Comparison of ENCODE assay signal across 18 cellular contexts in the genomic region with DNA sequence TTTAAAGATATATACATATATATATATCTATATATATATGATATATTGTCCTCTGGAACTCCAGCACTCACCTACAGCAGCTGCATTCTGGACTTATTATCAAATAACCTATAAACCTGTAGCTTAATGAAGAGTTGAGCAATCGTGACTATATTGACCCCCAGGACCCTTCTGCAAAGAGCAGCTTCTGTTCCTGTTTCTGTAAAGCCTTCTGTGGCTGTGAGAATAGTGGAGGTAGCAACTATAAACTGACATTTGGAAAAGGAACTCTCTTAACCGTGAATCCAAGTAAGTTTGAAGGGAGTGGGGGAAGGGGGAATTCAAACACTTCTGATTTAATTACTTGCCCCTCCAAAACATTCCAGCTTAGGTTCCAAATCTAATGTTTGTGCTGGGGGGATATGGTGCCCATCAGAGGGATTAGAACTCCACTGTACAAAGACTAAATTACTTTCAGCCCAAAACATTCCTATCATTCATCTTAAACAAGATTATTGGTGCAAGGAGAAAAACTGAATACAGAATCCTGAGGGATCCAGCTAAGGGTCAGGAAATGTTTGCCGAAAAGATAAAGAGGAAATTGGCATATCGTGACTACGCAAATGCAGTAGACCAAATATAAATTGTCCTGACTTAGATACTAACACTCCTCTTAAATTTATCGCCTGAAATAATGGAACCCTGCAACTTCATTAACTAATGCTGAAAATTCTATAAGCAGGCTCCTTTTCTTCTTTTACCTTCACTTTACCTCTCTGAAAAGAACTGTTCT.
DNase-seq lines count a peak whose midpoint lies in the region; ATAC-seq and TF ChIP-seq lines count a peak whose summit lies in the region.
"Had no signal": no experiment of that assay in that cellular context is flagged by ENCODE, and none has a peak within 500 bp of the region (broad histone marks: within the 10 kb centered on the region; RNA-seq: fewer than 3 reads in every experiment).

No MANE protein-coding gene starts in this region.

- TF ChIP-seq CTCF in GM13977 (IDR thresholded peaks at IDR 0.05; ENCODE audit: extremely low read depth, insufficient read depth, missing control alignments), result no peak

- peak overlapping the region; percentile 54 for H3K27ac ChIP-seq in KOPT-K1 (ENCODE audit: low read depth, low read length, poor library complexity, severe bottlenecking)
- H3K27ac ChIP-seq: upper lobe of right lung, WERI-Rb-1 had no signal

- H3K9me3 ChIP-seq in KOPT-K1 (ENCODE audit: insufficient read depth, low read length, poor library complexity, severe bottlenecking), result no peaks in the 10 kb centered on the region
- H3K9me3 ChIP-seq: gastrocnemius medialis, mucosa of descending colon, upper lobe of right lung had no signal

- in situ Hi-C loops in GM13977 (cut with MboI; ENCODE audit: low pct_unique_long_range_greater_than_20kb, low sequenced_read_pairs, unreplicated experiment), result no loop called here

- ATAC-seq in activated CD8-positive, alpha-beta memory T cell treated with anti-CD3 and anti-CD28 coated beads, Interleukin-2, amount 10 ng/mL, durations not matched to agents 7 days and 5 days, result no peak
- ATAC-seq in natural killer cell treated with Interleukin-12 subunit alpha and Interleukin-12 subunit beta and Interleukin-15 and Interleukin-18, amount 100 ng/mL, for 72 hours, result no peak
- no peak for ATAC-seq in GM18502 (IDR thresholded peaks at IDR 0.05; ENCODE audit: poor library complexity, unreplicated experiment)
- ATAC-seq: gastrocnemius medialis, mucosa of descending colon, upper lobe of right lung had no signal

- H3K36me3 ChIP-seq in KOPT-K1 (ENCODE audit: insufficient read depth, low read length), result no peaks in the 10 kb centered on the region
- H3K36me3 ChIP-seq: gastrocnemius medialis, upper lobe of right lung, WERI-Rb-1 had no signal

- no peak for DNase-seq in activated CD8-positive, alpha-beta memory T cell treated with anti-CD3 and anti-CD28 coated beads, Interleukin-2, amount 10 ng/mL, durations not matched to agents 7 days and 5 days
- DNase-seq in activated CD8-positive, alpha-beta memory T cell treated with anti-CD3 and anti-CD28 coated beads for 24 hours, result no peak
- DNase-seq in activated CD4-positive, alpha-beta memory T cell treated with anti-CD3 and anti-CD28 coated beads, Interleukin-2, amount 10 ng/mL, durations not matched to agents 7 days and 5 days, result no peak
- no peak for DNase-seq in natural killer cell treated with Interleukin-12 subunit alpha and Interleukin-12 subunit beta and Interleukin-15 and Interleukin-18, amount 100 ng/mL, for 72 hours (ENCODE audit: low spot score)
- DNase-seq in NCI-H2171 (lab: John Stamatoyannopoulos, UW) (no peak), GM13977 (ENCODE audit: low spot score) (no peak)
- DNase-seq: gastrocnemius medialis; IMR-90; mucosa of descending colon; NCI-H1694 treated with DMSO at 0.1 percent for 48 hours; NCI-H526 treated with DMSO at 0.1 percent for 48 hours; posterior cingulate gyrus; SHP77; stimulated activated CD4-positive, alpha-beta T cell treated with anti-CD3 and anti-CD28 coated beads, Interleukin-15, amount 100 ng/mL, for 24 hours; upper lobe of right lung; WERI-Rb-1 had no signal

- peaks cover 9% of the 10 kb centered on the region for H3K36me3 Mint-ChIP-seq in activated CD8-positive, alpha-beta memory T cell treated with anti-CD3 and anti-CD28 coated beads, Interleukin-2, amount 10 ng/mL, durations not matched to agents 7 days and 5 days
- H3K36me3 Mint-ChIP-seq in activated CD4-positive, alpha-beta memory T cell treated with anti-CD3 and anti-CD28 coated beads, Interleukin-2, amount 10 ng/mL, durations not matched to agents 7 days and 5 days (ENCODE audit: low read depth), result peaks cover 47% of the 10 kb centered on the region
- peaks cover 6% of the 10 kb centered on the region for H3K36me3 Mint-ChIP-seq in natural killer cell treated with Interleukin-12 subunit alpha and Interleukin-12 subunit beta and Interleukin-15 and Interleukin-18, amount 100 ng/mL, for 72 hours

- no peaks in the 10 kb centered on the region for H3K9me3 Mint-ChIP-seq in activated CD8-positive, alpha-beta memory T cell treated with anti-CD3 and anti-CD28 coated beads, Interleukin-2, amount 10 ng/mL, durations not matched to agents 7 days and 5 days (ENCODE audit: low read depth)
- H3K9me3 Mint-ChIP-seq in activated CD4-positive, alpha-beta memory T cell treated with anti-CD3 and anti-CD28 coated beads, Interleukin-2, amount 10 ng/mL, durations not matched to agents 7 days and 5 days, result no peaks in the 10 kb centered on the region
- H3K9me3 Mint-ChIP-seq in natural killer cell treated with Interleukin-12 subunit alpha and Interleukin-12 subunit beta and Interleukin-15 and Interleukin-18, amount 100 ng/mL, for 72 hours, result no peaks in the 10 kb centered on the region

- H3K27me3 Mint-ChIP-seq in activated CD8-positive, alpha-beta memory T cell treated with anti-CD3 and anti-CD28 coated beads, Interleukin-2, amount 10 ng/mL, durations not matched to agents 7 days and 5 days, result no peaks in the 10 kb centered on the region
- H3K27me3 Mint-ChIP-seq in activated CD4-positive, alpha-beta memory T cell treated with anti-CD3 and anti-CD28 coated beads, Interleukin-2, amount 10 ng/mL, durations not matched to agents 7 days and 5 days, result no peaks in the 10 kb centered on the region
- H3K27me3 Mint-ChIP-seq in natural killer cell treated with Interleukin-12 subunit alpha and Interleukin-12 subunit beta and Interleukin-15 and Interleukin-18, amount 100 ng/mL, for 72 hours, result no peaks in the 10 kb centered on the region

- H3K4me3 Mint-ChIP-seq in activated CD8-positive, alpha-beta memory T cell treated with anti-CD3 and anti-CD28 coated beads, Interleukin-2, amount 10 ng/mL, durations not matched to agents 7 days and 5 days, result peak overlapping the region; percentile 66
- peak overlapping the region; percentile 80 for H3K4me3 Mint-ChIP-seq in activated CD4-positive, alpha-beta memory T cell treated with anti-CD3 and anti-CD28 coated beads, Interleukin-2, amount 10 ng/mL, durations not matched to agents 7 days and 5 days
- peak overlapping the region; percentile 87 for H3K4me3 Mint-ChIP-seq in natural killer cell treated with Interleukin-12 subunit alpha and Interleukin-12 subunit beta and Interleukin-15 and Interleukin-18, amount 100 ng/mL, for 72 hours

- H3K4me1 Mint-ChIP-seq in activated CD8-positive, alpha-beta memory T cell treated with anti-CD3 and anti-CD28 coated beads, Interleukin-2, amount 10 ng/mL, durations not matched to agents 7 days and 5 days, result no peaks in the 10 kb centered on the region
- peaks cover 5% of the 10 kb centered on the region for H3K4me1 Mint-ChIP-seq in activated CD4-positive, alpha-beta memory T cell treated with anti-CD3 and anti-CD28 coated beads, Interleukin-2, amount 10 ng/mL, durations not matched to agents 7 days and 5 days
- H3K4me1 Mint-ChIP-seq in natural killer cell treated with Interleukin-12 subunit alpha and Interleukin-12 subunit beta and Interleukin-15 and Interleukin-18, amount 100 ng/mL, for 72 hours (ENCODE audit: low read depth in 2 of 2), result peaks cover 88 to 91% of the 10 kb centered on the region in 2 donors

- H3K27ac Mint-ChIP-seq in activated CD8-positive, alpha-beta memory T cell treated with anti-CD3 and anti-CD28 coated beads, Interleukin-2, amount 10 ng/mL, durations not matched to agents 7 days and 5 days, result peak overlapping the region; percentile 80
- peak overlapping the region; percentile 85 for H3K27ac Mint-ChIP-seq in activated CD4-positive, alpha-beta memory T cell treated with anti-CD3 and anti-CD28 coated beads, Interleukin-2, amount 10 ng/mL, durations not matched to agents 7 days and 5 days
- peak overlapping the region; percentile 89 to 93 for H3K27ac Mint-ChIP-seq in natural killer cell treated with Interleukin-12 subunit alpha and Interleukin-12 subunit beta and Interleukin-15 and Interleukin-18, amount 100 ng/mL, for 72 hours

- POLR2A ChIA-PET in activated CD4-positive, alpha-beta memory T cell treated with anti-CD3 and anti-CD28 coated beads, Interleukin-2, amount 10 ng/mL, durations not matched to agents 7 days and 5 days (lab: Charles Lee), result interaction anchor here (0.8 to 41.9 kb wide), 6 partner anchors 9 to 359 kb away, joined by 3 to 1110 read pairs (median 5); no protein-coding TSS in a partner anchor

- CTCF ChIA-PET in activated CD8-positive, alpha-beta memory T cell treated with anti-CD3 and anti-CD28 coated beads, Interleukin-2, amount 10 ng/mL, durations not matched to agents 7 days and 5 days (lab: Charles Lee), result no interaction called here
- CTCF ChIA-PET in activated CD4-positive, alpha-beta memory T cell treated with anti-CD3 and anti-CD28 coated beads, Interleukin-2, amount 10 ng/mL, durations not matched to agents 7 days and 5 days (lab: Charles Lee), result interaction anchor here (0.5 kb wide), 1 partner anchor 342 kb away, joined by 3 read pairs; no protein-coding TSS in a partner anchor
